Comparison of ENCODE assay signal across 13 cellular contexts in genomic region chr1:156386134-156386901, GRCh38. TPM values are rescaled to one million over a fixed set of nuclear protein-coding genes. Genes with fewer than 3 reads are reported as not detected.
"Had no signal": no experiment of that assay in that cellular context is flagged by ENCODE, and none has a peak within 500 bp of the region (broad histone marks: within the 10 kb centered on the region; RNA-seq: fewer than 3 reads in every experiment).

No MANE protein-coding gene starts in this region.

- DNase-seq: esophagus squamous epithelium, upper lobe of right lung had no signal

- H3K27ac Mint-ChIP-seq: activated CD4-positive, alpha-beta T cell treated with anti-CD3 and anti-CD28 coated beads, Interleukin-2, amount 10 ng/mL, durations not matched to agents 7 days and 5 days; activated naive CD8-positive, alpha-beta T cell; natural killer cell had no signal

- H3K36me3 ChIP-seq: esophagus squamous epithelium, prostate gland, suprapubic skin, upper lobe of right lung had no signal

- H3K36me3 Mint-ChIP-seq: activated naive CD8-positive, alpha-beta T cell; natural killer cell had no signal

- H3K9me3 ChIP-seq: esophagus squamous epithelium, prostate gland, suprapubic skin, upper lobe of right lung had no signal

- H3K4me1 ChIP-seq: prostate gland had no signal

- H3K4me3 ChIP-seq: esophagus squamous epithelium, prostate gland, suprapubic skin, upper lobe of right lung had no signal

- H3K4me3 Mint-ChIP-seq: activated CD4-positive, alpha-beta T cell treated with anti-CD3 and anti-CD28 coated beads, Interleukin-2, amount 10 ng/mL, durations not matched to agents 7 days and 5 days; activated naive CD8-positive, alpha-beta T cell; natural killer cell had no signal

- H3K9me3 Mint-ChIP-seq: activated CD4-positive, alpha-beta T cell treated with anti-CD3 and anti-CD28 coated beads, Interleukin-2, amount 10 ng/mL, durations not matched to agents 7 days and 5 days; natural killer cell had no signal

- H3K27ac ChIP-seq: esophagus squamous epithelium, prostate gland, suprapubic skin, upper lobe of right lung had no signal

- FAIRE-seq: small intestine had no signal

RNA-seq across cellular contexts. Expression of gene RHBG, which starts 17.3 kb away (rescaled TPM):
- total RNA-seq: activated CD4-positive, alpha-beta T cell treated with anti-CD3 and anti-CD28 coated beads, Interleukin-2, amount 10 ng/mL, durations not matched to agents 7 days and 5 days; fibroblast of villous mesenchyme; kidney epithelial cell; left ventricle myocardium superior; natural killer cell; omental fat pad; right cardiac atrium; upper lobe of right lung had no signal

RNA-seq across cellular contexts. Expression of gene TSACC, which starts 48.0 kb away (rescaled TPM):
- total RNA-seq: esophagus squamous epithelium, fibroblast of villous mesenchyme, left ventricle myocardium superior, natural killer cell, omental fat pad, right cardiac atrium, suprapubic skin, upper lobe of right lung had no signal
